16 cellular contexts compared by ENCODE assay signal in the genomic region with DNA sequence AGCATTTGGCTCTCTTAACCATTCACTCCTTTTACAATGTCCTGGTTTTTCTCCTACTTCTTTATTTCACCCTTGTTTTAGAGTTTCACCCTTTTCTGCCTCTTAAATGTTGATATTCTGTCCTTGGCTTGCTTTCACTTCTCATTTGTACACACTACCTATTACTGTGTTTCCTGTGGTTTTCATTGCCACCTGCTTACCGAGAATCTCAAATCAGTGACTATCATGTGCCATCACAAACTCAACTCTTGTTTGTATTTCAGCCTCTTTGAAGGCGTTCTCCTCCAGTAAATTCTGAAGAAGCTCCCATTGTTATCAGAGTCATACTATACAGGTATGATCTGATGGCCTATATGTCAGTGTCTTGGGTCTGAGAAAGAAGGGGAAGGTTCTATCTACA.
DNase-seq lines count a peak whose midpoint lies in the region; ATAC-seq and TF ChIP-seq lines count a peak whose summit lies in the region.
"Had no signal": no experiment of that assay in that cellular context is flagged by ENCODE, and none has a peak within 500 bp of the region (broad histone marks: within the 10 kb centered on the region; RNA-seq: fewer than 3 reads in every experiment).

No MANE protein-coding gene starts in this region.

- ATAC-seq in GM18867 (IDR thresholded peaks at IDR 0.05; ENCODE audit: unreplicated experiment) = peak; percentile 93
- ATAC-seq in GM21717 (IDR thresholded peaks at IDR 0.05; ENCODE audit: unreplicated experiment) = peak; percentile 91
- peak; percentile 86 for ATAC-seq in HG03354 (IDR thresholded peaks at IDR 0.05; ENCODE audit: poor library complexity, severe bottlenecking, unreplicated experiment)
- peak; percentile 95 for ATAC-seq in stimulated activated memory B cell treated with anti-CD40 and anti-IgM and Interleukin-4, amounts not matched to agents 10 μg/mL and 1 μg/mL and 100 μg/mL, for 72 hours
- ATAC-seq: body of pancreas, K562 had no signal

- peaks cover 13% of the 10 kb centered on the region for H3K4me1 Mint-ChIP-seq in stimulated activated memory B cell treated with anti-CD40 and anti-IgM and Interleukin-4, amounts not matched to agents 10 μg/mL and 1 μg/mL and 100 μg/mL, for 72 hours
- H3K4me1 Mint-ChIP-seq: CD4-positive, alpha-beta memory T cell had no signal

- no peaks in the 10 kb centered on the region for H3K27me3 ChIP-seq in prostate gland (replicated peaks; ENCODE audit: insufficient read depth)
- H3K27me3 ChIP-seq: body of pancreas had no signal

- H3K9me3 ChIP-seq in prostate gland = no peaks in the 10 kb centered on the region
- H3K9me3 ChIP-seq: thoracic aorta had no signal

- no peak for TF ChIP-seq POLR2A in prostate gland (IDR thresholded peaks at IDR 0.05)

- DNase-seq in NCI-H1092 (lab: John Stamatoyannopoulos, UW) (no peak), prostate gland (ENCODE audit: low spot score) (no peak), NCI-H2029 (lab: John Stamatoyannopoulos, UW) (no peak)
- DNase-seq: activated CD4-positive, alpha-beta T cell treated with anti-CD3 and anti-CD28 coated beads, Interleukin-2, amount 50 U/mL, for 48 hours; activated effector memory CD4-positive, alpha-beta T cell treated with Interleukin-2 at 50 U/mL for 16 hours; body of pancreas; CD4-positive, alpha-beta memory T cell; GF-D8; NCI-H526 had no signal

- peak overlapping the region; percentile 33 for H3K27ac Mint-ChIP-seq in stimulated activated memory B cell treated with anti-CD40 and anti-IgM and Interleukin-4, amounts not matched to agents 10 μg/mL and 1 μg/mL and 100 μg/mL, for 72 hours
- H3K27ac Mint-ChIP-seq: CD4-positive, alpha-beta memory T cell had no signal

- peaks cover 6% of the 10 kb centered on the region for H3K36me3 Mint-ChIP-seq in stimulated activated memory B cell treated with anti-CD40 and anti-IgM and Interleukin-4, amounts not matched to agents 10 μg/mL and 1 μg/mL and 100 μg/mL, for 72 hours
- H3K36me3 Mint-ChIP-seq: CD4-positive, alpha-beta memory T cell had no signal

- peaks cover 3% of the 10 kb centered on the region for H3K9me3 Mint-ChIP-seq in stimulated activated memory B cell treated with anti-CD40 and anti-IgM and Interleukin-4, amounts not matched to agents 10 μg/mL and 1 μg/mL and 100 μg/mL, for 72 hours

- H3K4me3 Mint-ChIP-seq in stimulated activated memory B cell treated with anti-CD40 and anti-IgM and Interleukin-4, amounts not matched to agents 10 μg/mL and 1 μg/mL and 100 μg/mL, for 72 hours = peak overlapping the region; percentile 0
- H3K4me3 Mint-ChIP-seq: CD4-positive, alpha-beta memory T cell had no signal

- WGBS in prostate gland = 35% methylated on average over 2 of the region's 2 CpGs

- no peak for TF ChIP-seq CTCF in prostate gland (IDR thresholded peaks at IDR 0.05)

- no peak overlapping the region for H3K27ac ChIP-seq in prostate gland
- H3K27ac ChIP-seq: body of pancreas, thoracic aorta had no signal

- no peaks in the 10 kb centered on the region for H3K36me3 ChIP-seq in prostate gland
- H3K36me3 ChIP-seq: thoracic aorta had no signal

- no peaks in the 10 kb centered on the region for H3K27me3 Mint-ChIP-seq in stimulated activated memory B cell treated with anti-CD40 and anti-IgM and Interleukin-4, amounts not matched to agents 10 μg/mL and 1 μg/mL and 100 μg/mL, for 72 hours

- H3K4me1 ChIP-seq in prostate gland (replicated peaks) = no peaks in the 10 kb centered on the region
- H3K4me1 ChIP-seq: body of pancreas had no signal

- no peak overlapping the region for H3K4me3 ChIP-seq in prostate gland
- H3K4me3 ChIP-seq: body of pancreas, K562, smooth muscle cell, thoracic aorta had no signal

- intact Hi-C loops in prostate gland (cut with DNase I) = no loop called here
